Comparison of ENCODE assay signal across 15 cellular contexts in genomic region chr6:112563368-112563767, GRCh38.
DNase-seq lines count a peak whose midpoint lies in the region.
"Had no signal": no experiment of that assay in that cellular context is flagged by ENCODE, and none has a peak within 500 bp of the region (broad histone marks: within the 10 kb centered on the region; RNA-seq: fewer than 3 reads in every experiment).

No MANE protein-coding gene starts in this region.

- H3K4me1 ChIP-seq in iPS-20b (ENCODE audit: insufficient read depth, low read length): peaks cover 23% of the 10 kb centered on the region

- DNase-seq in NCI-H2227 (lab: John Stamatoyannopoulos, UW; ENCODE audit: unreplicated experiment) (peak; percentile 22), NCI-H2227 treated with DMSO at 0.1 percent for 48 hours (lab: John Stamatoyannopoulos, UW) (no peak), amniotic epithelial cell (ENCODE audit: low read depth) (peak; percentile 76), smooth muscle cell of the brain vasculature (ENCODE audit: low read depth, low spot score) (peak; percentile 32), NCI-H748 treated with DMSO at 0.1 percent for 48 hours (lab: John Stamatoyannopoulos, UW) (no peak), DMS79 treated with DMSO at 0.1 percent for 48 hours (lab: John Stamatoyannopoulos, UW) (no peak)
- DNase-seq in activated CD4-positive, alpha-beta memory T cell treated with anti-CD3 and anti-CD28 coated beads for 36 hours: no peak
- DNase-seq: activated CD4-positive, alpha-beta T cell treated with anti-CD3 and anti-CD28 coated beads, Interleukin-2, amount 50 U/mL, for 1 hour; activated naive CD4-positive, alpha-beta T cell treated with anti-CD3 and anti-CD28 coated beads, Interleukin-2, amount 50 U/mL, for 16 hours; left ventricle myocardium superior; NCI-H2171 treated with DMSO at 0.1 percent for 48 hours; small intestine had no signal

- no peak overlapping the region for H3K4me3 Mint-ChIP-seq in activated CD4-positive, alpha-beta memory T cell treated with anti-CD3 and anti-CD28 coated beads for 36 hours
- H3K4me3 Mint-ChIP-seq: IgD-negative memory B cell had no signal

- no peak overlapping the region for H3K4me3 ChIP-seq in iPS-20b (ENCODE audit: low read length)

- intact Hi-C loops in activated CD4-positive, alpha-beta memory T cell treated with anti-CD3 and anti-CD28 coated beads for 36 hours (cut with micrococcal nuclease): no loop called here

- H3K9me3 ChIP-seq in iPS-20b (ENCODE audit: insufficient read depth, low read depth, low read length): no peaks in the 10 kb centered on the region

- H3K27me3 ChIP-seq in iPS-20b (ENCODE audit: insufficient read depth, low read length): no peaks in the 10 kb centered on the region

- no peaks in the 10 kb centered on the region for H3K4me1 Mint-ChIP-seq in activated CD4-positive, alpha-beta memory T cell treated with anti-CD3 and anti-CD28 coated beads for 36 hours (ENCODE audit: low read depth)
- H3K4me1 Mint-ChIP-seq: IgD-negative memory B cell had no signal

- H3K36me3 ChIP-seq in iPS-20b (ENCODE audit: insufficient read depth, low read depth, low read length): no peaks in the 10 kb centered on the region

- H3K27ac ChIP-seq in iPS-20b (ENCODE audit: low read length): no peak overlapping the region
- H3K27ac ChIP-seq: 22Rv1 had no signal

- H3K9me3 Mint-ChIP-seq in activated CD4-positive, alpha-beta memory T cell treated with anti-CD3 and anti-CD28 coated beads for 36 hours: no peaks in the 10 kb centered on the region
- H3K9me3 Mint-ChIP-seq: IgD-negative memory B cell had no signal

- CTCF ChIA-PET in activated CD4-positive, alpha-beta memory T cell treated with anti-CD3 and anti-CD28 coated beads for 36 hours (lab: Charles Lee): no interaction called here

- H3K36me3 Mint-ChIP-seq in activated CD4-positive, alpha-beta memory T cell treated with anti-CD3 and anti-CD28 coated beads for 36 hours: no peaks in the 10 kb centered on the region
- H3K36me3 Mint-ChIP-seq: IgD-negative memory B cell had no signal

- POLR2A ChIA-PET in activated CD4-positive, alpha-beta memory T cell treated with anti-CD3 and anti-CD28 coated beads for 36 hours (lab: Charles Lee): no interaction called here

- H3K9ac ChIP-seq in iPS-20b (ENCODE audit: low read depth, low read length): peak overlapping the region; percentile 43; the same call in 1 of the 2 replicates

- H3K27me3 Mint-ChIP-seq in activated CD4-positive, alpha-beta memory T cell treated with anti-CD3 and anti-CD28 coated beads for 36 hours: no peaks in the 10 kb centered on the region
- H3K27me3 Mint-ChIP-seq: IgD-negative memory B cell had no signal

- H3K27ac Mint-ChIP-seq in activated CD4-positive, alpha-beta memory T cell treated with anti-CD3 and anti-CD28 coated beads for 36 hours: no peak overlapping the region
- H3K27ac Mint-ChIP-seq: IgD-negative memory B cell had no signal

Comparison
In these comparisons a context has a peak if more than half of its experiments do, and no peak if none do; other contexts are left out.
1. DNase-seq: peak in NCI-H2227 (single experiment), amniotic epithelial cell (single experiment) and smooth muscle cell of the brain vasculature (single experiment); none in NCI-H2227 treated with DMSO at 0.1 percent for 48 hours (single experiment), activated CD4-positive, alpha-beta memory T cell treated with anti-CD3 and anti-CD28 coated beads for 36 hours (single experiment), NCI-H748 treated with DMSO at 0.1 percent for 48 hours (single experiment) and DMS79 treated with DMSO at 0.1 percent for 48 hours (single experiment).